Comparison of ENCODE assay signal across 8 cellular contexts in genomic region chr19:3970808-3971598, GRCh38. TPM values are rescaled to one million over a fixed set of nuclear protein-coding genes. Genes with fewer than 3 reads are reported as not detected.
DNase-seq lines count a peak whose midpoint lies in the region; ATAC-seq and TF ChIP-seq lines count a peak whose summit lies in the region.

DAPK3 (minus strand) TSS chr19:3971099; CDS start chr19:3969735, 1,364 bp downstream.

- H3K27ac ChIP-seq in endodermal cell (ENCODE audit: low read depth, low read length), result peak within 1 kb of the TSS; percentile 84

- H3K4me1 Mint-ChIP-seq in activated CD8-positive, alpha-beta memory T cell treated with anti-CD3 and anti-CD28 coated beads, Interleukin-2, amount 10 ng/mL, durations not matched to agents 7 days and 5 days, result peaks cover 25% of the 10 kb centered on the region
- peaks cover 27% of the 10 kb centered on the region for H3K4me1 Mint-ChIP-seq in endodermal cell

- H3K4me3 Mint-ChIP-seq in activated CD8-positive, alpha-beta memory T cell treated with anti-CD3 and anti-CD28 coated beads, Interleukin-2, amount 10 ng/mL, durations not matched to agents 7 days and 5 days, result peak within 1 kb of the TSS; percentile 86
- H3K4me3 Mint-ChIP-seq in endodermal cell, result peak within 1 kb of the TSS; percentile 84

- peaks cover 5% of the 10 kb centered on the region for H3K36me3 Mint-ChIP-seq in activated CD8-positive, alpha-beta memory T cell treated with anti-CD3 and anti-CD28 coated beads, Interleukin-2, amount 10 ng/mL, durations not matched to agents 7 days and 5 days
- peaks cover 38% of the 10 kb centered on the region for H3K36me3 Mint-ChIP-seq in endodermal cell (ENCODE audit: low read depth)

- H3K27me3 Mint-ChIP-seq in activated CD8-positive, alpha-beta memory T cell treated with anti-CD3 and anti-CD28 coated beads, Interleukin-2, amount 10 ng/mL, durations not matched to agents 7 days and 5 days, result no peaks in the 10 kb centered on the region
- H3K27me3 Mint-ChIP-seq in endodermal cell (ENCODE audit: insufficient read depth), result no peaks in the 10 kb centered on the region

- H3K9me3 Mint-ChIP-seq in activated CD8-positive, alpha-beta memory T cell treated with anti-CD3 and anti-CD28 coated beads, Interleukin-2, amount 10 ng/mL, durations not matched to agents 7 days and 5 days (ENCODE audit: low read depth), result no peaks in the 10 kb centered on the region
- H3K9me3 Mint-ChIP-seq in endodermal cell, result no peaks in the 10 kb centered on the region

- ATAC-seq in GM21381 (IDR thresholded peaks at IDR 0.05; ENCODE audit: unreplicated experiment), result peak; percentile 96
- peak; percentile 93 for ATAC-seq in activated CD8-positive, alpha-beta memory T cell treated with anti-CD3 and anti-CD28 coated beads, Interleukin-2, amount 10 ng/mL, durations not matched to agents 7 days and 5 days

- no peak for TF ChIP-seq CTCF in endodermal cell (conservative IDR thresholded peaks at IDR 0.05)

- H3K4me3 ChIP-seq in NT2/D1 (ENCODE audit: insufficient read length, low read depth), result peak within 1 kb of the TSS; percentile 91
- H3K4me3 ChIP-seq in endodermal cell (ENCODE audit: low read length), result peak within 1 kb of the TSS; percentile 89

- H3K36me3 ChIP-seq in NT2/D1 (ENCODE audit: insufficient read depth, insufficient read length, low read length) (peaks cover 43% of the 10 kb centered on the region), endodermal cell (ENCODE audit: control insufficient read depth, insufficient read depth, low read length) (peaks cover 38% of the 10 kb centered on the region)

- H3K9ac ChIP-seq in NT2/D1 (ENCODE audit: insufficient read length, low read depth), result peak within 1 kb of the TSS; percentile 94
- peak within 1 kb of the TSS; percentile 82 for H3K9ac ChIP-seq in endodermal cell (ENCODE audit: extremely low read depth, low read length, poor library complexity, severe bottlenecking)

- CTCF ChIA-PET in activated CD8-positive, alpha-beta memory T cell treated with anti-CD3 and anti-CD28 coated beads, Interleukin-2, amount 10 ng/mL, durations not matched to agents 7 days and 5 days (lab: Charles Lee), result interaction anchor here (0.6 to 2.2 kb wide), 10 partner anchors 8 to 861 kb away, joined by 3 to 17 read pairs (median 4); partner anchors contain the start of genes EEF2 and MRPL54

- H3K9me3 ChIP-seq in NT2/D1 (ENCODE audit: insufficient read depth, low read length) (no peaks in the 10 kb centered on the region), endodermal cell (ENCODE audit: control insufficient read depth, low read length) (no peaks in the 10 kb centered on the region)

- peak within 1 kb of the TSS; percentile 85 for H3K27ac Mint-ChIP-seq in activated CD8-positive, alpha-beta memory T cell treated with anti-CD3 and anti-CD28 coated beads, Interleukin-2, amount 10 ng/mL, durations not matched to agents 7 days and 5 days
- peak within 1 kb of the TSS; percentile 99 for H3K27ac Mint-ChIP-seq in endodermal cell

- H3K27me3 ChIP-seq in NT2/D1 (ENCODE audit: insufficient read depth, insufficient read length), result no peaks in the 10 kb centered on the region
- H3K27me3 ChIP-seq in endodermal cell (ENCODE audit: control insufficient read depth, insufficient read depth, low read length, poor library complexity, severe bottlenecking), result no peaks in the 10 kb centered on the region

- 0 to 1% methylated on average over 34 to 73 of the region's 73 CpGs for WGBS in endodermal cell (ENCODE audit: insufficient coverage in 1 of 2, insufficient read length in 1 of 2), 2 experiments

- H3K4me1 ChIP-seq in NT2/D1 (ENCODE audit: insufficient read depth, insufficient read length) (peaks cover 15% of the 10 kb centered on the region), endodermal cell (ENCODE audit: control insufficient read depth, insufficient read depth, low read length) (no peaks in the 10 kb centered on the region)

- DNase-seq in COR-L47 (lab: John Stamatoyannopoulos, UW), result peak; percentile 98
- DNase-seq in HUDEP-2 (lab: John Stamatoyannopoulos, UW; ENCODE audit: unreplicated experiment in 76 of 76), result peak in 74 of 76 experiments; percentile 78 to 100 (median 98)
- peak; percentile 97 for DNase-seq in NT2/D1 (ENCODE audit: low read depth, low spot score)
- DNase-seq in activated CD8-positive, alpha-beta memory T cell treated with anti-CD3 and anti-CD28 coated beads, Interleukin-2, amount 10 ng/mL, durations not matched to agents 7 days and 5 days, result peak; percentile 96
- DNase-seq in endodermal cell, result peak; percentile 99
- DNase-seq in mesenteric fat pad (ENCODE audit: low spot score), result peak; percentile 100
- peak; percentile 89 for DNase-seq in stimulated activated CD8-positive, alpha-beta memory T cell treated with anti-CD3 and anti-CD28 coated beads, Interleukin-15, amount 100 ng/mL, for 24 hours (ENCODE audit: low read depth)

RNA-seq across cellular contexts. Expression of gene DAPK3, which starts in this region (rescaled TPM):
- total RNA-seq in activated CD8-positive, alpha-beta memory T cell treated with anti-CD3 and anti-CD28 coated beads, Interleukin-2, amount 10 ng/mL, durations not matched to agents 7 days and 5 days, result 10 to 100 TPM; 49.3 to 53.0 TPM
- 100 to 1,000 TPM in 1 of 2 donors, 10 to 100 TPM in 1; 89.9 to 106 TPM for total RNA-seq in endodermal cell
- 64.1 TPM for polyA plus RNA-seq in endodermal cell (2013, experiment 1 of 2)
- polyA plus RNA-seq in endodermal cell (2013, experiment 2 of 2), result 54.5 TPM
- total RNA-seq in mesenteric fat pad, result 56.5 TPM

Comparison
In these comparisons a context has a peak if more than half of its experiments do, and no peak if none do; other contexts are left out.
1. Peak in every context shown above with its lines: DNase-seq, ATAC-seq, H3K4me3 ChIP-seq and H3K27ac ChIP-seq.